In genomic region chr16:67241008-67241900, GRCh38 we compare ENCODE assay signal across 8 cellular contexts. TPM values are rescaled to one million over a fixed set of nuclear protein-coding genes. Genes with fewer than 3 reads are reported as not detected.
DNase-seq lines count a peak whose midpoint lies in the region; ATAC-seq and TF ChIP-seq lines count a peak whose summit lies in the region.

No MANE protein-coding gene starts in this region.

- H2BK12ac ChIP-seq in neuronal stem cell (ENCODE audit: low read length), result no peak overlapping the region

- H3K27me3 ChIP-seq in RWPE2 (ENCODE audit: insufficient read depth, poor library complexity, severe bottlenecking) (no peaks in the 10 kb centered on the region), neuronal stem cell (ENCODE audit: control insufficient read depth in 3 of 3, insufficient read depth in 3 of 3, low read depth in 1 of 3, low read length in 3 of 3) (no peaks in the 10 kb centered on the region)

- WGBS in neuronal stem cell (ENCODE audit: extremely low coverage in 2 of 2, insufficient read length in 2 of 2, insufficient replicate concordance in 1 of 2), 2 donors, result no CpG with 5 or more reads among the region's 10 CpGs

- peak overlapping the region; percentile 31 for H3K9ac ChIP-seq in neuronal stem cell (ENCODE audit: low read depth, low read length, poor library complexity)

- H4K91ac ChIP-seq in neuronal stem cell (ENCODE audit: low read depth, low read length, poor library complexity), result no peak overlapping the region

- H3K4me1 ChIP-seq in RWPE2 (ENCODE audit: insufficient read depth, poor library complexity, severe bottlenecking), result peaks cover 59% of the 10 kb centered on the region
- H3K4me1 ChIP-seq in neuronal stem cell (ENCODE audit: control insufficient read depth in 2 of 2, insufficient read depth in 1 of 2, low read depth in 1 of 2, low read length in 2 of 2), result peaks cover 14 to 17% of the 10 kb centered on the region in 2 donors

- no peak for TF ChIP-seq CTCF in RWPE2 (IDR thresholded peaks at IDR 0.05; ENCODE audit: poor library complexity, severe bottlenecking)

- H3K14ac ChIP-seq in neuronal stem cell (ENCODE audit: low read length), result no peak overlapping the region

- peak; percentile 59 for ATAC-seq in RWPE2 (ENCODE audit: low read depth)
- peak; percentile 24 for ATAC-seq in esophagus mucosa
- ATAC-seq in HG03175 (IDR thresholded peaks at IDR 0.05; ENCODE audit: unreplicated experiment), result no peak
- ATAC-seq in GM21423 (IDR thresholded peaks at IDR 0.05; ENCODE audit: unreplicated experiment), result no peak

- peak; percentile 63 for DNase-seq in COLO829 (ENCODE audit: low spot score)
- peak; percentile 87 for DNase-seq in RWPE2 (ENCODE audit: low spot score)
- no peak for DNase-seq in neuronal stem cell (ENCODE audit: low spot score)
- DNase-seq in cerebellum (ENCODE audit: low spot score), result no peak
- no peak for DNase-seq in NCI-H187 (lab: John Stamatoyannopoulos, UW)

- no peak overlapping the region for H3K4me3 ChIP-seq in RWPE2 (ENCODE audit: severe bottlenecking)
- H3K4me3 ChIP-seq in neuronal stem cell (ENCODE audit: low read length in 2 of 2), result no peak overlapping the region

- H3K23ac ChIP-seq in neuronal stem cell (ENCODE audit: low read depth, low read length, poor library complexity), result peak overlapping the region; percentile 39

- H2AK5ac ChIP-seq in neuronal stem cell (ENCODE audit: low read depth, low read length), result no peak overlapping the region

- H3K4me2 ChIP-seq in neuronal stem cell (ENCODE audit: insufficient read depth, low read length, poor library complexity, severe bottlenecking), result no peak overlapping the region

- no peak overlapping the region for H2BK120ac ChIP-seq in neuronal stem cell (ENCODE audit: low read depth, low read length)

- H2BK15ac ChIP-seq in neuronal stem cell (ENCODE audit: low read length), result no peak overlapping the region

- H3K18ac ChIP-seq in neuronal stem cell (ENCODE audit: low read length), result no peak overlapping the region

- no peaks in the 10 kb centered on the region for H3K79me1 ChIP-seq in neuronal stem cell (ENCODE audit: low read depth, low read length)

- no peaks in the 10 kb centered on the region for H3K9me3 ChIP-seq in RWPE2 (ENCODE audit: severe bottlenecking)
- no peaks in the 10 kb centered on the region for H3K9me3 ChIP-seq in neuronal stem cell (replicated peaks in 1 of 2; ENCODE audit: control insufficient read depth in 2 of 2, insufficient read depth in 1 of 2, low read depth in 1 of 2, low read length in 2 of 2)

- no peak overlapping the region for H3K4ac ChIP-seq in neuronal stem cell (ENCODE audit: low read length)

- no peak overlapping the region for H2BK5ac ChIP-seq in neuronal stem cell (ENCODE audit: low read length)

- H3K27ac ChIP-seq in RWPE2 (ENCODE audit: poor library complexity, severe bottlenecking) (peak overlapping the region; percentile 92), neuronal stem cell (replicated peaks; ENCODE audit: low read length) (no peak overlapping the region)

- H2AFZ ChIP-seq in neuronal stem cell (ENCODE audit: low read length), result no peak overlapping the region

- H3K36me3 ChIP-seq in RWPE2 (ENCODE audit: low read depth) (peaks cover 51% of the 10 kb centered on the region), neuronal stem cell (replicated peaks in 1 of 2; ENCODE audit: control insufficient read depth in 2 of 2, insufficient read depth in 2 of 2, low read length in 2 of 2) (peaks cover 8 to 33% of the 10 kb centered on the region in 2 donors)

- no peak overlapping the region for H4K8ac ChIP-seq in neuronal stem cell (ENCODE audit: low read depth, low read length)

RNA-seq across cellular contexts. Expression of gene FHOD1, which starts 6.0 kb away (rescaled TPM):
- total RNA-seq in esophagus mucosa, result 7.4 TPM
- polyA plus RNA-seq in neuronal stem cell (2013, experiment 1 of 2), result 15.0 TPM
- 14.0 TPM for polyA plus RNA-seq in neuronal stem cell (2013, experiment 2 of 2)
- 5.8 TPM for total RNA-seq in cerebellum

RNA-seq across cellular contexts. Expression of gene SLC9A5, which starts 7.5 kb away (rescaled TPM):
- 0.08 TPM for total RNA-seq in esophagus mucosa
- 2.6 TPM for polyA plus RNA-seq in neuronal stem cell (2013, experiment 1 of 2)
- 2.3 TPM for polyA plus RNA-seq in neuronal stem cell (2013, experiment 2 of 2)
- 3.9 TPM for total RNA-seq in cerebellum

RNA-seq across cellular contexts. Expression of gene TMEM208, which starts 14.3 kb away (rescaled TPM):
- total RNA-seq in esophagus mucosa (25.3 TPM), cerebellum (10.7 TPM)
- polyA plus RNA-seq in neuronal stem cell (2013, experiment 1 of 2), result 22.6 TPM
- 21.1 TPM for polyA plus RNA-seq in neuronal stem cell (2013, experiment 2 of 2)

RNA-seq across cellular contexts. Expression of gene PLEKHG4, which starts 38.1 kb away (rescaled TPM):
- total RNA-seq in esophagus mucosa (4.9 TPM), cerebellum (3.9 TPM)
- polyA plus RNA-seq in neuronal stem cell (2013, experiment 1 of 2), result 2.4 TPM
- 3.0 TPM for polyA plus RNA-seq in neuronal stem cell (2013, experiment 2 of 2)

RNA-seq across cellular contexts. Expression of gene ELMO3, which starts 42.3 kb away (rescaled TPM):
- total RNA-seq in esophagus mucosa (26.3 TPM), cerebellum (0.54 TPM)
- polyA plus RNA-seq in neuronal stem cell (2013, experiment 1 of 2), result 0.79 TPM
- polyA plus RNA-seq in neuronal stem cell (2013, experiment 2 of 2), result 0.65 TPM

Comparison
In these comparisons a context has a peak if more than half of its experiments do, and no peak if none do; other contexts are left out.
1. DNase-seq: peak in COLO829 (single experiment) and RWPE2 (single experiment); none in neuronal stem cell (single experiment), cerebellum (single experiment) and NCI-H187 (0 of 2).
2. ATAC-seq: peak in RWPE2 (single experiment) and esophagus mucosa (single experiment); none in HG03175 (single experiment) and GM21423 (single experiment).